Comparison of ENCODE assay signal across 14 cellular contexts in the genomic region with DNA sequence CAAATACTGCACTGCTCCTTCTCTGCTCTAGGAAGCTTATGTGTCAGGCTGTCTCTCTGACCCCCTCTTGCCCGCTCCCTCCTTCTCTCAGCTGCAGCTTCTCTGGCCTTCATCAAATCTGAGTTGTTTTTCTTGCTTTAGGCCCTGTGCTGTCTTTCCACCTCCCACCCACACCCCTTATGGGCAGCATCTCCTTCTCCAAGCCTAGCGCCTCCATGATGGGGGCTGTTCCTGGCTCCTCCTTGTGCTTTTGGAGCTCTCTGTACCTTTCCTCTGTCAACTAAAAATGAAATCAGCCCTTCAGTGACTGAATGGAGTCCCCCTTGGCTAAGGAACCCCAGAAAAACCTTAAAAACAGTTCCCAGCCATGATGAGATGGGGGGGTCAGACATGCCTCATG. TPM values are rescaled to one million over a fixed set of nuclear protein-coding genes. Genes with fewer than 3 reads are reported as not detected.
A peak's percentile ranks its signal among the peaks of the same experiment; 100 is the strongest.
DNase-seq lines count a peak whose midpoint lies in the region; TF ChIP-seq lines count a peak whose summit lies in the region.
"Had no signal": no experiment of that assay in that cellular context is flagged by ENCODE, and none has a peak within 500 bp of the region (broad histone marks: within the 10 kb centered on the region; RNA-seq: fewer than 3 reads in every experiment).

No MANE protein-coding gene starts in this region.

- H3K36me3 Mint-ChIP-seq in activated naive CD8-positive, alpha-beta T cell = no peaks in the 10 kb centered on the region
- no peaks in the 10 kb centered on the region for H3K36me3 Mint-ChIP-seq in activated naive CD8-positive, alpha-beta T cell treated with anti-CD3 and anti-CD28 coated beads for 36 hours
- no peaks in the 10 kb centered on the region for H3K36me3 Mint-ChIP-seq in dendritic cell treated with granulocyte-macrophage colony-stimulating factor and Interleukin-4, amounts not matched to agents 40 ng/mL and 50 ng/mL, for 4 days (ENCODE audit: low read depth)
- no peaks in the 10 kb centered on the region for H3K36me3 Mint-ChIP-seq in type B pancreatic cell

- H3K4me2 ChIP-seq in GM23248 (ENCODE audit: unreplicated experiment) = no peak overlapping the region

- peaks cover 11% of the 10 kb centered on the region for H3K4me1 Mint-ChIP-seq in activated naive CD8-positive, alpha-beta T cell (ENCODE audit: low read depth)
- peaks cover 10% of the 10 kb centered on the region for H3K4me1 Mint-ChIP-seq in activated naive CD8-positive, alpha-beta T cell treated with anti-CD3 and anti-CD28 coated beads for 36 hours
- H3K4me1 Mint-ChIP-seq in dendritic cell treated with granulocyte-macrophage colony-stimulating factor and Interleukin-4, amounts not matched to agents 40 ng/mL and 50 ng/mL, for 4 days (ENCODE audit: low read depth) = peaks cover 26% of the 10 kb centered on the region
- H3K4me1 Mint-ChIP-seq in type B pancreatic cell (ENCODE audit: unreplicated experiment) = peaks cover 23% of the 10 kb centered on the region

- no peak overlapping the region for H3K9ac ChIP-seq in GM23248

- H4K20me1 ChIP-seq in GM23248 (ENCODE audit: insufficient read depth) = no peaks in the 10 kb centered on the region

- H3K9me2 ChIP-seq in GM23248 (ENCODE audit: insufficient read depth) = no peaks in the 10 kb centered on the region

- H2AFZ ChIP-seq in GM23248 = no peak overlapping the region

- no peaks in the 10 kb centered on the region for H3K9me3 ChIP-seq in GM23248 (ENCODE audit: low read depth)

- DNase-seq in activated naive CD8-positive, alpha-beta T cell treated with anti-CD3 and anti-CD28 coated beads for 36 hours = no peak
- DNase-seq in occipital lobe (lab: John Stamatoyannopoulos, UW) (peak; percentile 31), type B pancreatic cell (ENCODE audit: extremely low spot score, unreplicated experiment) (no peak), GM23248 (no peak), H4 (ENCODE audit: low spot score) (no peak), Kasumi-1 (lab: John Stamatoyannopoulos, UW) (no peak)
- DNase-seq: effector CD8-positive, alpha-beta T cell; NCI-H187 treated with DMSO at 0.1 percent for 48 hours; NCI-H82 had no signal

- H3K27ac Mint-ChIP-seq in activated naive CD8-positive, alpha-beta T cell = peak overlapping the region; percentile 16
- H3K27ac Mint-ChIP-seq in activated naive CD8-positive, alpha-beta T cell treated with anti-CD3 and anti-CD28 coated beads for 36 hours = no peak overlapping the region
- H3K27ac Mint-ChIP-seq in dendritic cell treated with granulocyte-macrophage colony-stimulating factor and Interleukin-4, amounts not matched to agents 40 ng/mL and 50 ng/mL, for 4 days = peak overlapping the region; percentile 96
- peak overlapping the region; percentile 13 for H3K27ac Mint-ChIP-seq in type B pancreatic cell

- H3K27ac ChIP-seq in GM23248 = no peak overlapping the region

- H3K4me3 Mint-ChIP-seq in activated naive CD8-positive, alpha-beta T cell = peak overlapping the region; percentile 43
- no peak overlapping the region for H3K4me3 Mint-ChIP-seq in activated naive CD8-positive, alpha-beta T cell treated with anti-CD3 and anti-CD28 coated beads for 36 hours
- H3K4me3 Mint-ChIP-seq in dendritic cell treated with granulocyte-macrophage colony-stimulating factor and Interleukin-4, amounts not matched to agents 40 ng/mL and 50 ng/mL, for 4 days = no peak overlapping the region
- peak overlapping the region; percentile 46 for H3K4me3 Mint-ChIP-seq in type B pancreatic cell

- no peaks in the 10 kb centered on the region for H3K27me3 Mint-ChIP-seq in activated naive CD8-positive, alpha-beta T cell
- H3K27me3 Mint-ChIP-seq in activated naive CD8-positive, alpha-beta T cell treated with anti-CD3 and anti-CD28 coated beads for 36 hours = no peaks in the 10 kb centered on the region
- H3K27me3 Mint-ChIP-seq in dendritic cell treated with granulocyte-macrophage colony-stimulating factor and Interleukin-4, amounts not matched to agents 40 ng/mL and 50 ng/mL, for 4 days = peaks cover 5% of the 10 kb centered on the region
- peaks cover 4% of the 10 kb centered on the region for H3K27me3 Mint-ChIP-seq in type B pancreatic cell

- intact Hi-C loops in dendritic cell treated with granulocyte-macrophage colony-stimulating factor and Interleukin-4, amounts not matched to agents 40 ng/mL and 50 ng/mL, for 4 days (cut with micrococcal nuclease) = no loop called here

- H3K36me3 ChIP-seq in GM23248 (ENCODE audit: low read depth) = no peaks in the 10 kb centered on the region

- peaks cover 12% of the 10 kb centered on the region; the same call in 1 of the 2 replicates for H3F3A ChIP-seq in GM23248 (ENCODE audit: insufficient read depth)

- peaks cover 10% of the 10 kb centered on the region for H3K4me1 ChIP-seq in GM23248 (ENCODE audit: insufficient read depth)

- WGBS in GM23248 (ENCODE audit: low coverage in 1 of 2, low lambda C conversion rate in 2 of 2, missing lambda C conversion rate in 2 of 2), 2 experiments = 94 to 96% methylated on average over 2 of the region's 2 CpGs

- in situ Hi-C loops in GM23248 (cut with MboI) = no loop called here

- TF ChIP-seq CTCF in type B pancreatic cell (conservative IDR thresholded peaks at IDR 0.05) = no peak

- no peak overlapping the region for H3K4me3 ChIP-seq in GM23248

- no peaks in the 10 kb centered on the region for H3K27me3 ChIP-seq in GM23248 (replicated peaks; ENCODE audit: insufficient read depth)

- no peaks in the 10 kb centered on the region for H3K79me2 ChIP-seq in GM23248 (ENCODE audit: insufficient read depth)

- no peaks in the 10 kb centered on the region for H3K9me3 Mint-ChIP-seq in activated naive CD8-positive, alpha-beta T cell (ENCODE audit: low read depth)
- H3K9me3 Mint-ChIP-seq in activated naive CD8-positive, alpha-beta T cell treated with anti-CD3 and anti-CD28 coated beads for 36 hours = no peaks in the 10 kb centered on the region
- H3K9me3 Mint-ChIP-seq in dendritic cell treated with granulocyte-macrophage colony-stimulating factor and Interleukin-4, amounts not matched to agents 40 ng/mL and 50 ng/mL, for 4 days = no peaks in the 10 kb centered on the region
- peaks cover 4% of the 10 kb centered on the region for H3K9me3 Mint-ChIP-seq in type B pancreatic cell

RNA-seq across cellular contexts. Expression of a gene that starts 6.6 kb away (rescaled TPM):
- total RNA-seq in activated naive CD8-positive, alpha-beta T cell treated with anti-CD3 and anti-CD28 coated beads for 36 hours = not detected
- total RNA-seq in occipital lobe = 0.16 TPM
- 0.26 and 8.0 TPM in 2 replicates for total RNA-seq in type B pancreatic cell (ENCODE audit: low replicate concordance)
- total RNA-seq in GM23248 (2014; rRNA removed; shearing (Covaris generic)) = not detected in 2 replicates
- 0.43 and 0.55 TPM in 2 replicates for polyA plus RNA-seq in GM23248 (2016; fragmentation: Nextera tagmentation; extraction: Ambion mirVana)
- total RNA-seq in H4 (2014; rRNA removed; shearing (Covaris generic)) = not detected in 2 replicates
- total RNA-seq: frontal cortex had no signal
- polyA plus RNA-seq: AG04450 had no signal

RNA-seq across cellular contexts. Expression of a gene that starts 15.3 kb away (rescaled TPM):
- total RNA-seq in activated naive CD8-positive, alpha-beta T cell treated with anti-CD3 and anti-CD28 coated beads for 36 hours = 10 to 100 TPM; 19.7 to 21.2 TPM
- 5.0 TPM for total RNA-seq in occipital lobe
- 12.0 and 13.9 TPM in 2 replicates for total RNA-seq in type B pancreatic cell (ENCODE audit: low replicate concordance)
- 23.1 and 33.1 TPM in 2 replicates for total RNA-seq in GM23248 (2014; rRNA removed; shearing (Covaris generic))
- 34.3 and 40.3 TPM in 2 replicates for polyA plus RNA-seq in GM23248 (2016; fragmentation: Nextera tagmentation; extraction: Ambion mirVana)
- total RNA-seq in H4 (2014; rRNA removed; shearing (Covaris generic)) = 9.9 and 11.4 TPM in 2 replicates

RNA-seq across cellular contexts. Expression of a gene that starts 15.7 kb away (rescaled TPM):
- total RNA-seq in activated naive CD8-positive, alpha-beta T cell treated with anti-CD3 and anti-CD28 coated beads for 36 hours = 1 to 10 TPM; 1.3 to 1.4 TPM
- total RNA-seq in occipital lobe (not detected), type B pancreatic cell (ENCODE audit: low replicate concordance) (0.10 TPM in 1 of 2 replicates, not detected in the other)
- not detected in 2 replicates for total RNA-seq in GM23248 (2014; rRNA removed; shearing (Covaris generic))
- 0.05 and 0.06 TPM in 2 replicates for polyA plus RNA-seq in GM23248 (2016; fragmentation: Nextera tagmentation; extraction: Ambion mirVana)
- total RNA-seq in H4 (2014; rRNA removed; shearing (Covaris generic)) = not detected in 2 replicates
- total RNA-seq: astrocyte, frontal cortex had no signal
- polyA plus RNA-seq: AG04450 had no signal

RNA-seq across cellular contexts. Expression of a gene that starts 35.0 kb away (rescaled TPM):
- 10 to 100 TPM; 17.7 to 18.1 TPM for total RNA-seq in activated naive CD8-positive, alpha-beta T cell treated with anti-CD3 and anti-CD28 coated beads for 36 hours
- total RNA-seq in occipital lobe (7.0 TPM), type B pancreatic cell (ENCODE audit: low replicate concordance) (21.5 and 21.9 TPM in 2 replicates)
- 2.9 and 9.0 TPM in 2 replicates for total RNA-seq in GM23248 (2014; rRNA removed; shearing (Covaris generic))
- 9.2 and 10.3 TPM in 2 replicates for polyA plus RNA-seq in GM23248 (2016; fragmentation: Nextera tagmentation; extraction: Ambion mirVana)
- total RNA-seq in H4 (2014; rRNA removed; shearing (Covaris generic)) = 6.3 and 11.5 TPM in 2 replicates

Comparison
In these comparisons a context has a peak if more than half of its experiments do, and no peak if none do; other contexts are left out.
1. H3K4me3 Mint-ChIP-seq: peak in activated naive CD8-positive, alpha-beta T cell (single experiment) and type B pancreatic cell (single experiment); none in activated naive CD8-positive, alpha-beta T cell treated with anti-CD3 and anti-CD28 coated beads for 36 hours (single experiment) and dendritic cell treated with granulocyte-macrophage colony-stimulating factor and Interleukin-4, amounts not matched to agents 40 ng/mL and 50 ng/mL, for 4 days (single experiment).